In the genomic region with DNA sequence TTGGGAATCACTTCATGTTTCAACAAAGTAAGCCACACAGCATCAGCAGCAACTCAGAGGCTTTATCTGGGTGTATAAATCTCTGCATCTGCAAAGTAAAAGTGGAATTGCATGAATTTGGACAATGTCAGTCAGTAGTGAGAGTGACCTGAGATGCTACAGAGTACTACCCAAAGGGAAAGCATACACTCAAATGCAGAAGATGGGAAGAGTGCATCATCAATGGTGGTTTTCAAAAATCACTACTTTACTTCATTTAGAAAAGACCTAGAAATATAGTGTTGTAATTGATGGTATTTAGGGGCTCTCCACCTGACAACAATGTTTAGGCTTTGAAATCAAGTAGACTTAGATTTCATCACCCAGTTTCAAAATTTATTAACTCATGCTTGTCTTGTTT, we compare ENCODE assay signal across 19 cellular contexts.
"Had no signal": no experiment of that assay in that cellular context is flagged by ENCODE, and none has a peak within 500 bp of the region (broad histone marks: within the 10 kb centered on the region; RNA-seq: fewer than 3 reads in every experiment).

No MANE protein-coding gene starts in this region.

- DNase-seq: activated CD4-positive, alpha-beta T cell treated with anti-CD3 and anti-CD28 coated beads for 4 hours; activated CD8-positive, alpha-beta memory T cell treated with anti-CD3 and anti-CD28 coated beads for 24 hours; activated effector memory CD4-positive, alpha-beta T cell treated with anti-CD3 and anti-CD28 coated beads, Interleukin-2, amount 50 U/mL, for 16 hours; activated naive CD4-positive, alpha-beta T cell treated with anti-CD3 and anti-CD28 coated beads, Interleukin-2, amount 10 ng/mL, durations not matched to agents 7 days and 5 days; brain microvascular endothelial cell; IMR-90; KG1; NCI-H1092; NCI-H1417; NCI-H1930; NCI-H2171; NCI-H2227 treated with DMSO at 0.1 percent for 48 hours; NCI-H446 treated with DMSO at 0.1 percent for 48 hours; NCI-H524 treated with DMSO at 0.1 percent for 48 hours; SIG-M5; T-helper 17 cell had no signal

- ATAC-seq: T-helper 17 cell had no signal

- H3K4me3 ChIP-seq: cardiac muscle cell had no signal

- H3K27ac Mint-ChIP-seq: activated naive CD4-positive, alpha-beta T cell treated with anti-CD3 and anti-CD28 coated beads, Interleukin-2, amount 10 ng/mL, durations not matched to agents 7 days and 5 days; activated T-helper 1 cell treated with anti-CD3 and anti-CD28 coated beads, Interleukin-12 subunit alpha, Interleukin-12 subunit beta, Interleukin-2, Interleukin-4 antibody, amounts not matched to agents 30 ng/mL and 10 ng/mL and 1 ng/mL, durations not matched to agents 14 hours and 24 hours and 36 hours; T-helper 17 cell had no signal

- H3K36me3 ChIP-seq: brain microvascular endothelial cell, cardiac muscle cell had no signal

- H3K27me3 ChIP-seq: brain microvascular endothelial cell, cardiac muscle cell had no signal

- H3K36me3 Mint-ChIP-seq: activated naive CD4-positive, alpha-beta T cell treated with anti-CD3 and anti-CD28 coated beads, Interleukin-2, amount 10 ng/mL, durations not matched to agents 7 days and 5 days had no signal

- H3K27me3 Mint-ChIP-seq: activated naive CD4-positive, alpha-beta T cell treated with anti-CD3 and anti-CD28 coated beads, Interleukin-2, amount 10 ng/mL, durations not matched to agents 7 days and 5 days; T-helper 17 cell had no signal

- H3K4me3 Mint-ChIP-seq: activated naive CD4-positive, alpha-beta T cell treated with anti-CD3 and anti-CD28 coated beads, Interleukin-2, amount 10 ng/mL, durations not matched to agents 7 days and 5 days; activated T-helper 1 cell treated with anti-CD3 and anti-CD28 coated beads, Interleukin-12 subunit alpha, Interleukin-12 subunit beta, Interleukin-2, Interleukin-4 antibody, amounts not matched to agents 30 ng/mL and 10 ng/mL and 1 ng/mL, durations not matched to agents 14 hours and 24 hours and 36 hours; T-helper 17 cell had no signal

- H3K9me3 Mint-ChIP-seq: activated naive CD4-positive, alpha-beta T cell treated with anti-CD3 and anti-CD28 coated beads, Interleukin-2, amount 10 ng/mL, durations not matched to agents 7 days and 5 days; activated T-helper 1 cell treated with anti-CD3 and anti-CD28 coated beads, Interleukin-12 subunit alpha, Interleukin-12 subunit beta, Interleukin-2, Interleukin-4 antibody, amounts not matched to agents 30 ng/mL and 10 ng/mL and 1 ng/mL, durations not matched to agents 14 hours and 24 hours and 36 hours had no signal

- H3K27ac ChIP-seq: brain microvascular endothelial cell, cardiac muscle cell, VCaP had no signal
